ENCODE assay signal across 11 cellular contexts in the genomic region with DNA sequence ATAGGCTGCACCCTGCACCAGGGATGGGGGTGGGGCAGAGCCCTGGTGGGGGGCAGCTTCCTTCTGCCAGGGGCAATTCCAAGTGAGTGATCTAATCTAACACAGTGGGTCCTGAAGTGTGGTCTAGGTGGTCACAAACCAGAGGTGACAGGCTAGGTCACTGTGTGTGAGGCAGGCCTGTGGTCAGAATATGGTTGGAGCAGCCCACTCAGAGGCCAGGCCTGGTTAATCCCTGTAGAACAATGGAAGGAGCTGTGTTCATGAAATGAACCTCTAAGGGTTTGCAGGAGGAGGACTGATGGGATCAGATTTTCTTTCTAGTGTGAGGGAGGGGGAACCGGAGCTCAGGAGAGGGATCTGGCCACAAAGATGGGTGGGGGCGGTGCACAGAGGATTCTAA. TPM values are rescaled to one million over a fixed set of nuclear protein-coding genes. Genes with fewer than 3 reads are reported as not detected.
DNase-seq lines count a peak whose midpoint lies in the region; FAIRE-seq and TF ChIP-seq lines count a peak whose summit lies in the region.
"Had no signal": no experiment of that assay in that cellular context is flagged by ENCODE, and none has a peak within 500 bp of the region (broad histone marks: within the 10 kb centered on the region; RNA-seq: fewer than 3 reads in every experiment).

No MANE protein-coding gene starts in this region.

- no peak overlapping the region for H2BK15ac ChIP-seq in neuronal stem cell (ENCODE audit: low read length)

- H3K4me3 ChIP-seq in Loucy (ENCODE audit: low read length, poor library complexity, severe bottlenecking) (no peak overlapping the region), astrocyte (ENCODE audit: insufficient read depth, low read depth, low read length) (no peak overlapping the region), neuronal stem cell (ENCODE audit: low read length in 2 of 2) (no peak overlapping the region)
- H3K4me3 ChIP-seq: ascending aorta had no signal

- H4K20me1 ChIP-seq in Loucy (ENCODE audit: insufficient read depth, low read length, poor library complexity, severe bottlenecking) (no peaks in the 10 kb centered on the region), astrocyte (ENCODE audit: insufficient read depth, low read length) (no peaks in the 10 kb centered on the region)

- WGBS in neuronal stem cell (ENCODE audit: extremely low coverage in 2 of 2, insufficient read length in 2 of 2, insufficient replicate concordance in 1 of 2), 2 donors, result no CpG with 5 or more reads among the region's 2 CpGs

- H4K91ac ChIP-seq in neuronal stem cell (ENCODE audit: low read depth, low read length, poor library complexity), result no peak overlapping the region

- peak overlapping the region; percentile 8 for H3K27ac Mint-ChIP-seq in astrocyte (ENCODE audit: unreplicated experiment)

- TF ChIP-seq CTCF in Loucy (conservative IDR thresholded peaks at IDR 0.05; ENCODE audit: low read length) (no peak), astrocyte (IDR thresholded peaks at IDR 0.05; ENCODE audit: insufficient read depth, low read depth, low read length) (no peak)

- peaks cover under 1% of the 10 kb centered on the region for H3K27me3 Mint-ChIP-seq in astrocyte (ENCODE audit: low read depth, unreplicated experiment)

- DNase-seq in DMS 273 (lab: John Stamatoyannopoulos, UW; ENCODE audit: unreplicated experiment), result peak; percentile 56
- DNase-seq in DMS 273 treated with DMSO at 0.1 percent for 48 hours (lab: John Stamatoyannopoulos, UW), result no peak
- no peak for DNase-seq in astrocyte (ENCODE audit: low read depth)
- no peak for DNase-seq in neuronal stem cell (ENCODE audit: low spot score)
- DNase-seq in activated gamma-delta T cell treated with Interleukin-2 at 50 U/mL for 16 hours, result no peak
- no peak for DNase-seq in middle frontal gyrus (ENCODE audit: extremely low spot score, low spot score)
- no peak for DNase-seq in HCEC 1CT
- DNase-seq: activated CD8-positive, alpha-beta memory T cell treated with anti-CD3 and anti-CD28 coated beads for 24 hours had no signal

- H3K4me3 Mint-ChIP-seq in astrocyte (ENCODE audit: unreplicated experiment), result no peak overlapping the region

- peaks cover 19% of the 10 kb centered on the region for H3K4me1 Mint-ChIP-seq in astrocyte (ENCODE audit: low read depth, unreplicated experiment)

- H3K4me1 ChIP-seq in Loucy (ENCODE audit: insufficient read depth, low read length, poor library complexity, severe bottlenecking) (peaks cover 24% of the 10 kb centered on the region), astrocyte (ENCODE audit: insufficient read depth, low read length) (peaks cover 5% of the 10 kb centered on the region), neuronal stem cell (ENCODE audit: control insufficient read depth in 2 of 2, insufficient read depth in 1 of 2, low read depth in 1 of 2, low read length in 2 of 2) (peaks cover 5 to 15% of the 10 kb centered on the region in 2 donors)
- H3K4me1 ChIP-seq: ascending aorta had no signal

- H3K18ac ChIP-seq in neuronal stem cell (ENCODE audit: low read length), result no peak overlapping the region

- no peaks in the 10 kb centered on the region for H3K9me2 ChIP-seq in Loucy (replicated peaks; ENCODE audit: low read depth, low read length)

- no peak overlapping the region for H2BK5ac ChIP-seq in neuronal stem cell (ENCODE audit: low read length)

- H2BK12ac ChIP-seq in neuronal stem cell (ENCODE audit: low read length), result no peak overlapping the region

- H3K9me3 ChIP-seq in Loucy (ENCODE audit: insufficient read depth, low read depth, low read length) (no peaks in the 10 kb centered on the region), astrocyte (ENCODE audit: insufficient read depth, low read depth, low read length) (no peaks in the 10 kb centered on the region), neuronal stem cell (replicated peaks in 1 of 2; ENCODE audit: control insufficient read depth in 2 of 2, insufficient read depth in 1 of 2, low read depth in 1 of 2, low read length in 2 of 2) (no peaks in the 10 kb centered on the region)
- H3K9me3 ChIP-seq: ascending aorta had no signal

- no peak for FAIRE-seq in astrocyte (lab: Jason Lieb, UNC)

- no peaks in the 10 kb centered on the region for H3K36me3 Mint-ChIP-seq in astrocyte (ENCODE audit: low read depth, unreplicated experiment)

- H3K4ac ChIP-seq in neuronal stem cell (ENCODE audit: low read length), result no peak overlapping the region

- H3K79me1 ChIP-seq in neuronal stem cell (ENCODE audit: low read depth, low read length), result no peaks in the 10 kb centered on the region

- H3K14ac ChIP-seq in neuronal stem cell (ENCODE audit: low read length), result no peak overlapping the region

- H3K36me3 ChIP-seq in Loucy (ENCODE audit: insufficient read depth, low read length) (no peaks in the 10 kb centered on the region), astrocyte (ENCODE audit: insufficient read depth, low read length) (no peaks in the 10 kb centered on the region), neuronal stem cell (replicated peaks in 1 of 2; ENCODE audit: control insufficient read depth in 2 of 2, insufficient read depth in 2 of 2, low read length in 2 of 2) (no peaks in the 10 kb centered on the region)
- H3K36me3 ChIP-seq: ascending aorta had no signal

- H3K9ac ChIP-seq in Loucy (ENCODE audit: low read depth, low read length, poor library complexity, severe bottlenecking) (peak overlapping the region; percentile 42), astrocyte (ENCODE audit: low read length) (peak overlapping the region; percentile 40), neuronal stem cell (ENCODE audit: low read depth, low read length, poor library complexity) (no peak overlapping the region)

- H2AFZ ChIP-seq in Loucy (ENCODE audit: low read length) (peak overlapping the region; percentile 82), astrocyte (ENCODE audit: low read depth, low read length) (peak overlapping the region; percentile 65), neuronal stem cell (ENCODE audit: low read length) (peak overlapping the region; percentile 85)

- no peaks in the 10 kb centered on the region for H3K79me2 ChIP-seq in Loucy (ENCODE audit: insufficient read depth, low read length)
- H3K79me2 ChIP-seq in astrocyte (ENCODE audit: insufficient read depth, low read length), result no peaks in the 10 kb centered on the region

- no peak overlapping the region for H2BK120ac ChIP-seq in neuronal stem cell (ENCODE audit: low read depth, low read length)

- no peak overlapping the region for H4K8ac ChIP-seq in neuronal stem cell (ENCODE audit: low read depth, low read length)

- H3K4me2 ChIP-seq in Loucy (ENCODE audit: low read depth, low read length, poor library complexity, severe bottlenecking), result peak overlapping the region; percentile 36
- peak overlapping the region; percentile 23 for H3K4me2 ChIP-seq in astrocyte (ENCODE audit: low read length)
- no peak overlapping the region for H3K4me2 ChIP-seq in neuronal stem cell (ENCODE audit: insufficient read depth, low read length, poor library complexity, severe bottlenecking)

- H3K27me3 ChIP-seq in Loucy (ENCODE audit: insufficient read depth, low read length, poor library complexity, severe bottlenecking) (no peaks in the 10 kb centered on the region), astrocyte (ENCODE audit: insufficient read depth, low read length) (no peaks in the 10 kb centered on the region), neuronal stem cell (ENCODE audit: control insufficient read depth in 3 of 3, insufficient read depth in 3 of 3, low read depth in 1 of 3, low read length in 3 of 3) (no peaks in the 10 kb centered on the region)
- H3K27me3 ChIP-seq: ascending aorta had no signal

- H2AK5ac ChIP-seq in neuronal stem cell (ENCODE audit: low read depth, low read length), result no peak overlapping the region

- H3K27ac ChIP-seq in astrocyte (ENCODE audit: low read depth, low read length), result no peak overlapping the region
- no peak overlapping the region for H3K27ac ChIP-seq in neuronal stem cell (replicated peaks; ENCODE audit: low read length)
- H3K27ac ChIP-seq: 22Rv1, ascending aorta had no signal

- peaks cover 6% of the 10 kb centered on the region; the same call in 1 of the 2 replicates for H3F3A ChIP-seq in Loucy (ENCODE audit: low read depth)

- no peak overlapping the region for H3K23ac ChIP-seq in neuronal stem cell (ENCODE audit: low read depth, low read length, poor library complexity)

- no peaks in the 10 kb centered on the region for H3K9me3 Mint-ChIP-seq in astrocyte (ENCODE audit: unreplicated experiment)

RNA-seq across cellular contexts. Expression of gene TSPAN14, which starts 10.0 kb away (rescaled TPM):
- 134 and 140 TPM in 2 replicates for total RNA-seq in astrocyte
- polyA plus RNA-seq in neuronal stem cell (2013, experiment 1 of 2), result 80.2 TPM
- 80.5 TPM for polyA plus RNA-seq in neuronal stem cell (2013, experiment 2 of 2)

RNA-seq across cellular contexts. Expression of gene PRXL2A, which starts 35.8 kb away (rescaled TPM):
- total RNA-seq in astrocyte, result 24.3 and 29.9 TPM in 2 replicates
- 118 TPM for polyA plus RNA-seq in neuronal stem cell (2013, experiment 1 of 2)
- polyA plus RNA-seq in neuronal stem cell (2013, experiment 2 of 2), result 122 TPM
